ENCODE assay signal across 1 cellular context in the genomic region with DNA sequence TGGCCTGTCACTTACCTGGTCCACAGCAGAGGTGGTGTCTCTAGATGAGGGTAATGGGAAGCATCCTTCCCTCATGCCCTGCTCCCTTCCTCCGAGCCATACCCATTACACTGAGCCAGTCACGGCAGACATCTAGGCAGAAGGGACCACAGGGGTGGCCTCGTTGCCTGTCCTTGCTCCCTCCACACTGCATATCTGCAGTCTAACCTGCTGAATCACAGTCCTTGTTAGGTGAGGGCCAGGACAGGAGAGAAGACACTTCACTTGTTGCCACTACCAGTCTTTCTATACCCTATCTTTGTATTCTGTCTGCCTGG.
TF ChIP-seq lines count a peak whose summit lies in the region.

No MANE protein-coding gene starts in this region.

TF ChIP-seq in HepG2, 621 proteins besides CTCF, POLR2A, EP300 and RAD21:
- TF ChIP-seq NCOR1 (IDR thresholded peaks at IDR 0.05; ENCODE audit: borderline replicate concordance, low read length), result no peak
- TF ChIP-seq ZC3H13 (CRISPR knock-in tag; IDR thresholded peaks at IDR 0.05), result no peak
- TF ChIP-seq ZNF841 (CRISPR knock-in tag; IDR thresholded peaks at IDR 0.05; ENCODE audit: borderline replicate concordance), result no peak
- TF ChIP-seq ZNF367 (CRISPR knock-in tag; IDR thresholded peaks at IDR 0.05; ENCODE audit: borderline replicate concordance), result no peak
- no peak for TF ChIP-seq MLLT10 (CRISPR knock-in tag; IDR thresholded peaks at IDR 0.05)
- no peak for TF ChIP-seq POLR2AphosphoS2 (IDR thresholded peaks at IDR 0.05; ENCODE audit: low read depth, low read length)
- TF ChIP-seq JUNB (CRISPR knock-in tag; IDR thresholded peaks at IDR 0.05; ENCODE audit: borderline replicate concordance), result no peak
- no peak for TF ChIP-seq RBM22 (optimal IDR thresholded peaks at IDR 0.05; ENCODE audit: low read length)
- no peak for TF ChIP-seq GZF1 (CRISPR knock-in tag; IDR thresholded peaks at IDR 0.05)
- no peak for TF ChIP-seq PAX8 (CRISPR knock-in tag; IDR thresholded peaks at IDR 0.05; ENCODE audit: borderline replicate concordance)
- TF ChIP-seq PHB2 (IDR thresholded peaks at IDR 0.05; ENCODE audit: partially characterized antibody), result no peak
- no peak for TF ChIP-seq ZNF740 (CRISPR knock-in tag; IDR thresholded peaks at IDR 0.05)
- no peak for TF ChIP-seq ZNF557 (CRISPR knock-in tag; IDR thresholded peaks at IDR 0.05)
- no peak for TF ChIP-seq ZNF660 (CRISPR knock-in tag; IDR thresholded peaks at IDR 0.05; ENCODE audit: borderline replicate concordance, low read depth)
- TF ChIP-seq CBX5 (CRISPR knock-in tag; IDR thresholded peaks at IDR 0.05; ENCODE audit: borderline replicate concordance), result no peak
